ENCODE assay signal across 8 cellular contexts in the genomic region with DNA sequence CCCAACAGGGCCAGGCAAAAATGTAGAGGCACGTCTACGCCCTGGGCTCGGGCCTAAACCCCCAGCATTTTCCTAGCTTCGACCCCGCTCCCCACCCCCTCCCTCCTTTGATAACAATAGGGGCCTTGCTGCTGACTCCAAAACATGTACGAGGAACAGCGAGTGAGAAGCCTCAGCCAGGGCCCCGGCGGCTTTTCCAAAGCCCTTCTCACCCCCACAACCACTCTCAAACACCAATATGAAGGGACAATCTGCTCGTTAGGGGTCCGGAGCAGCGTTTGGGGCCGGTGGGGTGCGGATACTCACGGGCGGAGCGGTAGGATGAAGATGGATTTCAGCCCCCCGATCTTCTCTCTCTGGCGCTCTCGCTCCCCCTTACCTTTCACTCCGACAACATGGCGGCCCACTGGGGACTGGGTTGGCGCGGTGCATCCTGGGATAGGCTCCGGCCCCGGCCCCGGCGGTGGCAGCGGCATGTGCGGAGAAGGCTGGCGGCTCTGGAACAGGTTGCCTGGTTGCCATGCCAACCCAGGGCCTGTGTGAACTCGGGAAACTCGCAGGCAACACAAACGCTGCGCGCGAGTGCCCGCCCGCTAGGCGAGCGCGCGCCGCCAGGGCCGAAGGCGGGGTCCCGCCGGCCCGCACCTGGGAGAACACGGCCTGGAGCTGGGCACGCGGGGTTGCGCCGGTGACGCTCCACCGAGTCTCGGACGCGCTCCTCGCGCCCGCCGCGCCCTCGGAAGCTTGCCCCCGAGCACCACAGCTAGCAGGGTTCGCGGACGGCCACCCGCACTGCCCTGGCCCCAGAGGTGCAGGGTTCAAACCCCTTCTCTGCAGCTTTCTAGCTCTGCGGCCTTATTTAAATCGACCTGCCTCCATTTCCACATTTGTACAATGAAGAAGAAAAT. TPM values are rescaled to one million over a fixed set of nuclear protein-coding genes. Genes with fewer than 3 reads are reported as not detected.
DNase-seq lines count a peak whose midpoint lies in the region; TF ChIP-seq lines count a peak whose summit lies in the region.

A gene with protein sequence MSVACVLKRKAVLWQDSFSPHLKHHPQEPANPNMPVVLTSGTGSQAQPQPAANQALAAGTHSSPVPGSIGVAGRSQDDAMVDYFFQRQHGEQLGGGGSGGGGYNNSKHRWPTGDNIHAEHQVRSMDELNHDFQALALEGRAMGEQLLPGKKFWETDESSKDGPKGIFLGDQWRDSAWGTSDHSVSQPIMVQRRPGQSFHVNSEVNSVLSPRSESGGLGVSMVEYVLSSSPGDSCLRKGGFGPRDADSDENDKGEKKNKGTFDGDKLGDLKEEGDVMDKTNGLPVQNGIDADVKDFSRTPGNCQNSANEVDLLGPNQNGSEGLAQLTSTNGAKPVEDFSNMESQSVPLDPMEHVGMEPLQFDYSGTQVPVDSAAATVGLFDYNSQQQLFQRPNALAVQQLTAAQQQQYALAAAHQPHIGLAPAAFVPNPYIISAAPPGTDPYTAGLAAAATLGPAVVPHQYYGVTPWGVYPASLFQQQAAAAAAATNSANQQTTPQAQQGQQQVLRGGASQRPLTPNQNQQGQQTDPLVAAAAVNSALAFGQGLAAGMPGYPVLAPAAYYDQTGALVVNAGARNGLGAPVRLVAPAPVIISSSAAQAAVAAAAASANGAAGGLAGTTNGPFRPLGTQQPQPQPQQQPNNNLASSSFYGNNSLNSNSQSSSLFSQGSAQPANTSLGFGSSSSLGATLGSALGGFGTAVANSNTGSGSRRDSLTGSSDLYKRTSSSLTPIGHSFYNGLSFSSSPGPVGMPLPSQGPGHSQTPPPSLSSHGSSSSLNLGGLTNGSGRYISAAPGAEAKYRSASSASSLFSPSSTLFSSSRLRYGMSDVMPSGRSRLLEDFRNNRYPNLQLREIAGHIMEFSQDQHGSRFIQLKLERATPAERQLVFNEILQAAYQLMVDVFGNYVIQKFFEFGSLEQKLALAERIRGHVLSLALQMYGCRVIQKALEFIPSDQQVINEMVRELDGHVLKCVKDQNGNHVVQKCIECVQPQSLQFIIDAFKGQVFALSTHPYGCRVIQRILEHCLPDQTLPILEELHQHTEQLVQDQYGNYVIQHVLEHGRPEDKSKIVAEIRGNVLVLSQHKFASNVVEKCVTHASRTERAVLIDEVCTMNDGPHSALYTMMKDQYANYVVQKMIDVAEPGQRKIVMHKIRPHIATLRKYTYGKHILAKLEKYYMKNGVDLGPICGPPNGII (minus strand): TSS at position 408 of the 908 bp plus-strand sequence. CDS start 6,151 bp downstream, outside the sequence.

- H3K9me3 ChIP-seq in SK-N-MC (ENCODE audit: low read depth, low read length) = no peaks in the 10 kb centered on the region

- peaks cover 35% of the 10 kb centered on the region for H3K36me3 ChIP-seq in SK-N-MC (ENCODE audit: insufficient read depth, low read length)

- H3K9ac ChIP-seq in SK-N-MC (ENCODE audit: insufficient read length) = peak within 1 kb of the TSS; percentile 100

- TF ChIP-seq CTCF in HFFc6 (IDR thresholded peaks at IDR 0.05) = no peak
- no peak for TF ChIP-seq CTCF in NB4 (IDR thresholded peaks at IDR 0.05; ENCODE audit: low read depth, low read length)

- H3K4me3 ChIP-seq in NB4 (ENCODE audit: low read depth, low read length) (peak within 1 kb of the TSS; percentile 70), SK-N-MC (peak within 1 kb of the TSS; percentile 99)

- H3K27me3 Mint-ChIP-seq in HFFc6 (ENCODE audit: insufficient read depth) = no peaks in the 10 kb centered on the region

- H3K27ac ChIP-seq in SK-N-MC (peak within 1 kb of the TSS; percentile 99), temporal lobe (ENCODE audit: low read depth, low read length) (peak within 1 kb of the TSS; percentile 87)

- H3K4me3 Mint-ChIP-seq in HFFc6 = peak within 1 kb of the TSS; percentile 99

- peak; percentile 95 for TF ChIP-seq POLR2A in NB4 (IDR thresholded peaks at IDR 0.05; ENCODE audit: extremely low read depth, insufficient read length)

- peaks cover 18% of the 10 kb centered on the region for H3K36me3 Mint-ChIP-seq in HFFc6 (ENCODE audit: low read depth)

- H3K27ac Mint-ChIP-seq in HFFc6 = peak within 1 kb of the TSS; percentile 100

- peaks cover 16% of the 10 kb centered on the region for H3K4me1 Mint-ChIP-seq in HFFc6 (ENCODE audit: low read depth)

- peak; percentile 93 for DNase-seq in GM04504 (ENCODE audit: low read depth)
- DNase-seq in HFFc6 = peak; percentile 98
- peak; percentile 99 for DNase-seq in NB4 (ENCODE audit: low read depth)
- DNase-seq in SK-N-MC (ENCODE audit: low read depth, low spot score) = peak; percentile 75
- DNase-seq in activated naive CD4-positive, alpha-beta T cell treated with anti-CD3 and anti-CD28 coated beads, Interleukin-2, amount 50 U/mL, for 16 hours = peak; percentile 99
- peak; percentile 90 for DNase-seq in globus pallidus (ENCODE audit: low spot score)
- peak; percentile 96 for DNase-seq in occipital lobe (lab: John Stamatoyannopoulos, UW)

- H3K9me3 Mint-ChIP-seq in HFFc6 = no peaks in the 10 kb centered on the region

RNA-seq across cellular contexts. Expression of the gene that starts here (rescaled TPM):
- total RNA-seq in HFFc6 (2021; fragmentation: NEBNext Ultra II Directional; extraction: Animal tissue kit (Norgen Biotek cat#: 25700)) = 10 to 100 TPM; 83.6 to 95.4 (median 90.8) TPM
- 140 TPM for total RNA-seq in occipital lobe
- total RNA-seq in temporal lobe = 131 TPM

Comparison
In these comparisons a context has a peak if more than half of its experiments do, and no peak if none do; other contexts are left out.
1. Peak in every context shown above with its lines: DNase-seq, H3K4me3 ChIP-seq and H3K27ac ChIP-seq.